In the genomic region with DNA sequence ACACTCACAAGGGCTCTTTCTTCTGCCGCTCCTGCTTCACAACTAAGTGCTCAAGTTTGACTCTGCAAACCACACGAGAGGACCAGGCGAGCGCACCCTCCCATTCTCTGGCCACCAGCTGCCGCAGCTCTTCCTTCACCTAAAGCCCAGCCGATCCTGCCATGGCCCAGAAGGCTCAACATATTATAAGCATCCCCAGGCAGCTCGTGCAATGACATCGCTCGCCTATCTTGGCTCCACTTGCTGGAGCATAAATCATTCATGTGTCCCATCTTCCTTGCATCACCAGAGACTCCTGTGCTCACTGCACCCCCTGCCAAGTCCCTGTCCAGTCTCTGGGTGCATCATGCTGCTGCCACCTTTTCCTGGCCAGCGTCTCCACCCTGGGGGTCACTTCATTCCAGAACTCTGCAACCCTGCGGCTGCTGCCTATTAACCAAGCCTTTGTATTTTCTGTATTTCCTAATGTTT, we compare ENCODE assay signal across 17 cellular contexts. TPM values are rescaled to one million over a fixed set of nuclear protein-coding genes. Genes with fewer than 3 reads are reported as not detected.
DNase-seq lines count a peak whose midpoint lies in the region; TF ChIP-seq lines count a peak whose summit lies in the region.
"Had no signal": no experiment of that assay in that cellular context is flagged by ENCODE, and none has a peak within 500 bp of the region (broad histone marks: within the 10 kb centered on the region; RNA-seq: fewer than 3 reads in every experiment).

No MANE protein-coding gene starts in this region.

- H3K36me3 ChIP-seq in brain microvascular endothelial cell (replicated peaks): no peaks in the 10 kb centered on the region
- H3K36me3 ChIP-seq: pancreas, thoracic aorta had no signal

- H3K27me3 ChIP-seq in brain microvascular endothelial cell (replicated peaks): no peaks in the 10 kb centered on the region
- H3K27me3 ChIP-seq: pancreas had no signal

- no peaks in the 10 kb centered on the region for H3K27me3 Mint-ChIP-seq in brain
- H3K27me3 Mint-ChIP-seq in type B pancreatic cell: no peaks in the 10 kb centered on the region

- no peak overlapping the region for H3K4me3 ChIP-seq in brain microvascular endothelial cell (ENCODE audit: low read depth, low read length)
- H3K4me3 ChIP-seq: pancreas, thoracic aorta had no signal

- H3K36me3 Mint-ChIP-seq in brain: peaks cover 51% of the 10 kb centered on the region
- peaks cover 27% of the 10 kb centered on the region for H3K36me3 Mint-ChIP-seq in type B pancreatic cell

- peak; percentile 19 for DNase-seq in NCI-H1694 (lab: John Stamatoyannopoulos, UW)
- no peak for DNase-seq in NCI-H1694 treated with DMSO at 0.1 percent for 48 hours (lab: John Stamatoyannopoulos, UW)
- peak; percentile 65 for DNase-seq in mesenteric fat pad (ENCODE audit: low spot score)
- no peak for DNase-seq in type B pancreatic cell (ENCODE audit: extremely low spot score, unreplicated experiment)
- DNase-seq in effector CD4-positive, alpha-beta T cell: no peak
- no peak for DNase-seq in activated CD4-positive, alpha-beta T cell treated with anti-CD3 and anti-CD28 coated beads for 4 hours
- no peak for DNase-seq in brain microvascular endothelial cell
- DNase-seq: 8988T, EL, NCI-H187, NCI-H345, small intestine had no signal

- H3K4me3 Mint-ChIP-seq in brain (no peak overlapping the region), type B pancreatic cell (no peak overlapping the region)

- H3K27ac ChIP-seq in brain microvascular endothelial cell: no peak overlapping the region
- H3K27ac ChIP-seq: pancreas, RWPE1, thoracic aorta had no signal

- H3K27ac Mint-ChIP-seq in brain (peak overlapping the region; percentile 11 to 64 (median 22)), type B pancreatic cell (peak overlapping the region; percentile 11)
- H3K27ac Mint-ChIP-seq: activated T-cell treated with anti-CD3 and anti-CD28 coated beads, Interleukin-2, amount 50 U/mL, for 72 hours had no signal

- peaks cover 26% of the 10 kb centered on the region for H3K4me1 Mint-ChIP-seq in brain
- H3K4me1 Mint-ChIP-seq in type B pancreatic cell (ENCODE audit: unreplicated experiment): peaks cover 28% of the 10 kb centered on the region

- TF ChIP-seq CTCF in brain (conservative IDR thresholded peaks at IDR 0.05): no peak
- TF ChIP-seq CTCF in type B pancreatic cell (conservative IDR thresholded peaks at IDR 0.05): no peak
- no peak for TF ChIP-seq CTCF in brain microvascular endothelial cell (IDR thresholded peaks at IDR 0.05; ENCODE audit: low read depth, low read length, missing control alignments)

- in situ Hi-C loops in brain microvascular endothelial cell (cut with HindIII; ENCODE audit: low pct_ligation_motif_present, low sequenced_read_pairs): no loop called here

- no peaks in the 10 kb centered on the region for H3K9me3 Mint-ChIP-seq in brain
- no peaks in the 10 kb centered on the region for H3K9me3 Mint-ChIP-seq in type B pancreatic cell
- H3K9me3 Mint-ChIP-seq: activated T-cell treated with anti-CD3 and anti-CD28 coated beads, Interleukin-2, amount 50 U/mL, for 72 hours had no signal

RNA-seq across cellular contexts. Expression of gene PSMG4, which starts 59.0 kb away (rescaled TPM):
- 20.5 TPM for polyA plus RNA-seq in brain (ENCODE audit: insufficient read depth, low read depth, low replicate concordance)
- total RNA-seq in mesenteric fat pad: 18.7 TPM
- total RNA-seq in type B pancreatic cell (ENCODE audit: low replicate concordance): 18.1 and 24.1 TPM in 2 replicates

Comparison
In these comparisons a context has a peak if more than half of its experiments do, and no peak if none do; other contexts are left out.
1. DNase-seq: peak in NCI-H1694 (single experiment) and mesenteric fat pad (single experiment); none in NCI-H1694 treated with DMSO at 0.1 percent for 48 hours (single experiment), type B pancreatic cell (single experiment), effector CD4-positive, alpha-beta T cell (single experiment), activated CD4-positive, alpha-beta T cell treated with anti-CD3 and anti-CD28 coated beads for 4 hours (0 of 2) and brain microvascular endothelial cell (single experiment).